In genomic region chr2:11410101-11410500, GRCh38 we compare ENCODE assay signal across 8 cellular contexts.
"Had no signal": no experiment of that assay in that cellular context is flagged by ENCODE, and none has a peak within 500 bp of the region (broad histone marks: within the 10 kb centered on the region; RNA-seq: fewer than 3 reads in every experiment).

No MANE protein-coding gene starts in this region.

- FAIRE-seq: H1, H54, K562 had no signal

- H3K4me3 ChIP-seq: GM23338, K562 had no signal

- H2AFZ ChIP-seq: GM23338 had no signal

- H3K27ac ChIP-seq: HL-60 had no signal

- ATAC-seq: GM23338 had no signal

- DNase-seq: H9, HCEC 1CT, KG1 had no signal

- H3K4me2 ChIP-seq: GM23338 had no signal
